In the genomic region with DNA sequence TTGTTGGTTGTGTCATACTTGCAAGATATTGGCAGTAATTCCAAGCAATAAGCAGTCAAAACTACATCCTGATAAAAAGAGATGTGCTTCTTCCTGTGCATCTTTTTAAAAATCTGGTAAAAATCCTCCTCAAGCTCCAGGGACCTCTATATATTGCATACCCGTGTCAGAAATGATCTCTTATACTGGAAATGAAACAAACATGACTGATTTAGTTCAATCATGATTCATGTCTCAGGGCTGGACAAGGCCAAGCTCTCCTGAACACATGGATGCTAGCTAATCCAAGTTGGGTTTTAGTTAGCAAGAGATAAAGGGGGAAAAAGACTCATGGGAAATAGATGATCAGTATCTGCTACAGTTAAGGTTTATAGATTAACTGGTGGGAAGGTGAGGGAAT, we compare ENCODE assay signal across 4 cellular contexts.
"Had no signal": no experiment of that assay in that cellular context is flagged by ENCODE, and none has a peak within 500 bp of the region (broad histone marks: within the 10 kb centered on the region; RNA-seq: fewer than 3 reads in every experiment).

No MANE protein-coding gene starts in this region.

- H3K4me3 Mint-ChIP-seq: IgD-negative memory B cell had no signal

- DNase-seq: IMR-90 had no signal

- H3K27ac Mint-ChIP-seq: IgD-negative memory B cell had no signal

- ATAC-seq: HepG2, K562 had no signal

- H3K4me1 Mint-ChIP-seq: IgD-negative memory B cell had no signal
